Comparison of ENCODE assay signal across 8 cellular contexts in the genomic region with DNA sequence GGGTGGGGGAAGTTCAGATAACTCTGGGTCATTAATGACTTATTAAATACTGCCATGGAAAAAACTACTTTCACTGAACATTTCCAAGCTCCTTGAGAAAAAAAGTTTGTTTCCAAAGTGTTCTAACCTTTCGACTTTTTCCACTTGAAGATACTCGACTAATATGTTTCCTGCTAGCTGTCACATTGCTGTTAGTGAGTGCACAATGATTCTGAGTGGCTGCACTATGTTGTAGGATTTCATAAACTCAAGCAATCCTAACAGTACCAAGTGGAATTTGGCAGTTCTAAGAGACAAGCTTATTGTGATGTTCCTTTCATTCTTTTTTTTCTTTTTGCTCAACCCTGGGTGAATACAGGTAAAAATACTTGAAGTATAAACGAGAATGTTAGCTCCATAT. TPM values are rescaled to one million over a fixed set of nuclear protein-coding genes. Genes with fewer than 3 reads are reported as not detected.
"Had no signal": no experiment of that assay in that cellular context is flagged by ENCODE, and none has a peak within 500 bp of the region (broad histone marks: within the 10 kb centered on the region; RNA-seq: fewer than 3 reads in every experiment).

No MANE protein-coding gene starts in this region.

- DNase-seq: IMR-90, KBM-7 had no signal

- H3K4me3 ChIP-seq: K562 had no signal

- H3K4me3 Mint-ChIP-seq: IgD-negative memory B cell had no signal

- H3K27ac ChIP-seq: HL-60 had no signal

- H3K27ac Mint-ChIP-seq: IgD-negative memory B cell had no signal

- H3K27me3 Mint-ChIP-seq: IgD-negative memory B cell had no signal

- ATAC-seq: HepG2, K562 had no signal

RNA-seq across cellular contexts. Expression of a gene that starts 33.4 kb away (rescaled TPM):
- total RNA-seq: HepG2, HT-29, HT1080, IMR-90, K562 had no signal
- polyA plus RNA-seq: HepG2, IgD-negative memory B cell, IMR-90, K562 had no signal
